In genomic region chr5:141805874-141806273, GRCh38 we compare ENCODE assay signal across 19 cellular contexts.
DNase-seq lines count a peak whose midpoint lies in the region; ATAC-seq and TF ChIP-seq lines count a peak whose summit lies in the region.
"Had no signal": no experiment of that assay in that cellular context is flagged by ENCODE, and none has a peak within 500 bp of the region (broad histone marks: within the 10 kb centered on the region; RNA-seq: fewer than 3 reads in every experiment).

No MANE protein-coding gene starts in this region.

- in situ Hi-C loops in mammary epithelial cell (cut with MboI; ENCODE audit: low sequenced_read_pairs in 2 of 2), result no loop called here

- H3K36me3 ChIP-seq in breast epithelium (no peaks in the 10 kb centered on the region), mammary epithelial cell (ENCODE audit: insufficient read depth, low read length) (no peaks in the 10 kb centered on the region), heart left ventricle (no peaks in the 10 kb centered on the region), upper lobe of right lung (no peaks in the 10 kb centered on the region)
- H3K36me3 ChIP-seq: SJSA1 had no signal

- peaks cover 45% of the 10 kb centered on the region for H3K4me1 Mint-ChIP-seq in neural crest cell
- H3K4me1 Mint-ChIP-seq: B cell; central memory CD8-positive, alpha-beta T cell had no signal

- peak overlapping the region; percentile 8 for H3K4me3 Mint-ChIP-seq in neural crest cell
- H3K4me3 Mint-ChIP-seq: B cell; central memory CD8-positive, alpha-beta T cell; effector memory CD8-positive, alpha-beta T cell had no signal

- H4K20me1 ChIP-seq in mammary epithelial cell (ENCODE audit: insufficient read depth, low read length), result no peaks in the 10 kb centered on the region

- TF ChIP-seq CTCF in breast epithelium (IDR thresholded peaks at IDR 0.05), result no peak
- no peak for TF ChIP-seq CTCF in mammary epithelial cell (conservative IDR thresholded peaks at IDR 0.05 in 1 of 2, IDR thresholded peaks at IDR 0.05 in 1 of 2; ENCODE audit: extremely low read depth in 1 of 2, insufficient read depth in 1 of 2, low read depth in 1 of 2, low read length in 2 of 2)
- TF ChIP-seq CTCF in heart left ventricle (IDR thresholded peaks at IDR 0.05), result peak in 3 of 12 donors; percentile 5 to 28 (median 12)
- no peak for TF ChIP-seq CTCF in neural crest cell (conservative IDR thresholded peaks at IDR 0.05)
- no peak for TF ChIP-seq CTCF in upper lobe of right lung (IDR thresholded peaks at IDR 0.05)

- no peak overlapping the region for H3K9ac ChIP-seq in mammary epithelial cell (ENCODE audit: insufficient read depth, low read length)

- no peaks in the 10 kb centered on the region for H3K9me3 Mint-ChIP-seq in neural crest cell
- H3K9me3 Mint-ChIP-seq: central memory CD8-positive, alpha-beta T cell; effector memory CD8-positive, alpha-beta T cell had no signal

- DNase-seq in breast epithelium (ENCODE audit: low spot score in 2 of 2) (no peak), mammary epithelial cell (no peak), heart left ventricle (peak in 4 of 5 donors; percentile 62 to 73 (median 68)), neural crest cell (ENCODE audit: low read depth, low spot score) (no peak), upper lobe of right lung (no peak), GM19238 (ENCODE audit: insufficient read length, low spot score) (no peak)
- DNase-seq: Calu3; effector memory CD8-positive, alpha-beta T cell; left colon; NCI-H1092; NCI-H69; T-helper 9 cell had no signal

- no peak overlapping the region for H3K4me3 ChIP-seq in breast epithelium
- H3K4me3 ChIP-seq in mammary epithelial cell (replicated peaks in 1 of 3; ENCODE audit: insufficient read depth in 1 of 3, low read depth in 2 of 3, low read length in 3 of 3), result no peak overlapping the region
- no peak overlapping the region for H3K4me3 ChIP-seq in heart left ventricle
- no peak overlapping the region for H3K4me3 ChIP-seq in upper lobe of right lung
- H3K4me3 ChIP-seq: SJSA1 had no signal

- no peaks in the 10 kb centered on the region for H3K9me3 ChIP-seq in breast epithelium
- no peaks in the 10 kb centered on the region for H3K9me3 ChIP-seq in mammary epithelial cell (replicated peaks; ENCODE audit: insufficient read depth, low read length)
- H3K9me3 ChIP-seq in heart left ventricle, result no peaks in the 10 kb centered on the region
- no peaks in the 10 kb centered on the region for H3K9me3 ChIP-seq in upper lobe of right lung
- H3K9me3 ChIP-seq: SJSA1 had no signal

- ATAC-seq in heart left ventricle (peak; percentile 83 to 92 (median 86)), upper lobe of right lung (peak; percentile 63), GM18517 (IDR thresholded peaks at IDR 0.05; ENCODE audit: unreplicated experiment) (no peak), HG02571 (IDR thresholded peaks at IDR 0.05; ENCODE audit: unreplicated experiment) (no peak)
- ATAC-seq: activated CD4-positive, CD25-positive, alpha-beta regulatory T cell treated with anti-CD3 and anti-CD28 coated beads, Interleukin-2, amount 50 U/mL, for 24 hours; effector memory CD8-positive, alpha-beta T cell; left colon had no signal

- H3K27me3 ChIP-seq in breast epithelium (no peaks in the 10 kb centered on the region), mammary epithelial cell (ENCODE audit: insufficient read depth, low read length) (no peaks in the 10 kb centered on the region), heart left ventricle (peaks cover 0 to 29% (median 5%) of the 10 kb centered on the region in 9 donors), upper lobe of right lung (peaks cover 10% of the 10 kb centered on the region)

- H3K27ac ChIP-seq in breast epithelium (peak overlapping the region; percentile 5 to 69), mammary epithelial cell (ENCODE audit: insufficient read depth, low read depth, low read length) (no peak overlapping the region), heart left ventricle (peak overlapping the region; percentile 69 to 94 (median 84)), upper lobe of right lung (peak overlapping the region; percentile 60)
- H3K27ac ChIP-seq: 22Rv1, SJSA1 had no signal

- BruUV-seq in mammary epithelial cell (replicated peaks; lab: Mats Ljungman, UMichigan), result no TSS peak

- H3K79me2 ChIP-seq in mammary epithelial cell (ENCODE audit: insufficient read depth, low read length), result no peaks in the 10 kb centered on the region

- H3K4me1 ChIP-seq in breast epithelium (no peaks in the 10 kb centered on the region), mammary epithelial cell (ENCODE audit: insufficient read depth, low read length) (no peaks in the 10 kb centered on the region), heart left ventricle (peaks cover 0 to 54% (median 32%) of the 10 kb centered on the region in 12 donors), upper lobe of right lung (no peaks in the 10 kb centered on the region)

- intact Hi-C loops in breast epithelium (cut with DNase I; ENCODE audit: low total_unique reads) (no loop called here), mammary epithelial cell (cut with micrococcal nuclease) (no loop called here), heart left ventricle (cut with DNase I) (loop anchor here in 5 of 10 donors (2.0 to 5.0 kb wide), 5 partner anchors 41 to 73 kb away; partner anchors contain the start of gene PCDH1 (in 4 of the 5)), upper lobe of right lung (cut with DNase I) (no loop called here)

- WGBS in mammary epithelial cell (ENCODE audit: low coverage, missing lambda C conversion rate), result 81% methylated on average over 5 of the region's 6 CpGs
- WGBS in heart left ventricle, 4 donors, result 31 to 53% (median 40%) methylated on average over 6 of the region's 6 CpGs

- H3K4me2 ChIP-seq in mammary epithelial cell (ENCODE audit: insufficient read depth, low read depth, low read length), result no peak overlapping the region

- H3K27me3 Mint-ChIP-seq in neural crest cell (ENCODE audit: low read depth), result no peaks in the 10 kb centered on the region

- H2AFZ ChIP-seq in mammary epithelial cell (ENCODE audit: low read depth, low read length), result no peak overlapping the region

- CTCF ChIA-PET in mammary epithelial cell (lab: Charles Lee; ENCODE audit: low non-redundant PET), result interaction anchor here (0.6 kb wide), 1 partner anchor 99 kb away, joined by 3 read pairs; no protein-coding TSS in a partner anchor

- H3K27ac Mint-ChIP-seq in neural crest cell (ENCODE audit: unreplicated experiment), result no peak overlapping the region
- H3K27ac Mint-ChIP-seq: B cell; effector memory CD8-positive, alpha-beta T cell had no signal

- no peaks in the 10 kb centered on the region for H3K36me3 Mint-ChIP-seq in neural crest cell (ENCODE audit: low read depth)

- dilution Hi-C loops in mammary epithelial cell (cut with HindIII; ENCODE audit: low sequenced_read_pairs), result no loop called here

- no peak for TF ChIP-seq POLR2A in breast epithelium (IDR thresholded peaks at IDR 0.05)
- no peak for TF ChIP-seq POLR2A in heart left ventricle (IDR thresholded peaks at IDR 0.05)

Comparison
In these comparisons a context has a peak if more than half of its experiments do, and no peak if none do; other contexts are left out.
1. DNase-seq: peak in heart left ventricle (4 of 5); none in breast epithelium (0 of 2), mammary epithelial cell (single experiment), neural crest cell (single experiment), upper lobe of right lung (single experiment) and GM19238 (single experiment).
2. ATAC-seq: peak in heart left ventricle (4 of 4) and upper lobe of right lung (single experiment); none in GM18517 (single experiment) and HG02571 (single experiment).